ENCODE assay signal across 9 cellular contexts in genomic region chr7:66413379-66414114, GRCh38.
DNase-seq lines count a peak whose midpoint lies in the region; ATAC-seq and TF ChIP-seq lines count a peak whose summit lies in the region.
"Had no signal": no experiment of that assay in that cellular context is flagged by ENCODE, and none has a peak within 500 bp of the region (broad histone marks: within the 10 kb centered on the region; RNA-seq: fewer than 3 reads in every experiment).

No MANE protein-coding gene starts in this region.

- no peak overlapping the region for H3K27ac Mint-ChIP-seq in activated naive CD4-positive, alpha-beta T cell treated with anti-CD3 and anti-CD28 coated beads, Interleukin-2, amount 50 U/mL, for 24 hours

- H3K9me3 ChIP-seq in neutrophil (no peaks in the 10 kb centered on the region), stomach (no peaks in the 10 kb centered on the region)

- H3K36me3 Mint-ChIP-seq in activated naive CD4-positive, alpha-beta T cell treated with anti-CD3 and anti-CD28 coated beads, Interleukin-2, amount 50 U/mL, for 24 hours, result peaks cover 3% of the 10 kb centered on the region

- no peaks in the 10 kb centered on the region for H3K27me3 Mint-ChIP-seq in activated naive CD4-positive, alpha-beta T cell treated with anti-CD3 and anti-CD28 coated beads, Interleukin-2, amount 50 U/mL, for 24 hours

- DNase-seq in NK-92 (lab: John Stamatoyannopoulos, UW; ENCODE audit: unreplicated experiment) (peak; percentile 8), RPMI7951 (ENCODE audit: low read depth) (peak; percentile 82), globus pallidus (ENCODE audit: low spot score) (peak; percentile 84), stomach (peak; percentile 86)
- no peak for DNase-seq in NK-92 treated with Interleukin-12 subunit alpha and Interleukin-12 subunit beta, amount 100 ng/mL, for 24 hours (lab: John Stamatoyannopoulos, UW)

- H3K4me1 Mint-ChIP-seq in activated naive CD4-positive, alpha-beta T cell treated with anti-CD3 and anti-CD28 coated beads, Interleukin-2, amount 50 U/mL, for 24 hours, result peaks cover 8% of the 10 kb centered on the region

- H3K4me3 ChIP-seq in neutrophil (ENCODE audit: low read depth in 1 of 2, low read length in 1 of 2) (peak overlapping the region; percentile 67 to 77), stomach (peak overlapping the region; percentile 51 to 57 (median 54))
- H3K4me3 ChIP-seq: BLaER1 had no signal

- H3K36me3 ChIP-seq in neutrophil, result peaks cover 4% of the 10 kb centered on the region
- H3K36me3 ChIP-seq in stomach, result peaks cover 0 to 30% (median 17%) of the 10 kb centered on the region in 4 donors

- TF ChIP-seq POLR2A in stomach (IDR thresholded peaks at IDR 0.05), result no peak

- H3K4me3 Mint-ChIP-seq in activated naive CD4-positive, alpha-beta T cell treated with anti-CD3 and anti-CD28 coated beads, Interleukin-2, amount 50 U/mL, for 24 hours, result peak overlapping the region; percentile 70

- TF ChIP-seq CTCF in neutrophil (IDR thresholded peaks at IDR 0.05) (peak; percentile 61), stomach (IDR thresholded peaks at IDR 0.05) (peak in 4 of 7 experiments; percentile 39 to 68 (median 52))

- H3K27ac ChIP-seq in neutrophil, result peak overlapping the region; percentile 88
- peak overlapping the region; percentile 9 to 71 (median 64) for H3K27ac ChIP-seq in stomach
- H3K27ac ChIP-seq: BLaER1 had no signal

- intact Hi-C loops in stomach (cut with DNase I; ENCODE audit: low total_unique reads), result no loop called here

- no peak for TF ChIP-seq EP300 in stomach (IDR thresholded peaks at IDR 0.05)

- no peaks in the 10 kb centered on the region for H3K9me3 Mint-ChIP-seq in activated naive CD4-positive, alpha-beta T cell treated with anti-CD3 and anti-CD28 coated beads, Interleukin-2, amount 50 U/mL, for 24 hours

- WGBS in stomach, 5 donors, result 5 to 10% (median 5%) methylated on average over 9 to 49 of the region's 49 CpGs

- H3K4me1 ChIP-seq in neutrophil (ENCODE audit: control insufficient read depth in 1 of 2, insufficient read depth in 1 of 2, low read depth in 1 of 2, low read length in 1 of 2) (peaks cover 12 to 15% of the 10 kb centered on the region in 2 experiments), stomach (peaks cover 10 to 16% (median 14%) of the 10 kb centered on the region in 4 donors)

- H3K27me3 ChIP-seq in neutrophil (no peaks in the 10 kb centered on the region), stomach (no peaks in the 10 kb centered on the region)
- H3K27me3 ChIP-seq: BLaER1 had no signal

- peak; percentile 75 for ATAC-seq in HG03432 (IDR thresholded peaks at IDR 0.05; ENCODE audit: unreplicated experiment)
